11 cellular contexts compared by ENCODE assay signal in genomic region chr7:25031432-25031831, GRCh38. TPM values are rescaled to one million over a fixed set of nuclear protein-coding genes. Genes with fewer than 3 reads are reported as not detected.
A peak's percentile ranks its signal among the peaks of the same experiment; 100 is the strongest.
DNase-seq lines count a peak whose midpoint lies in the region; ATAC-seq and TF ChIP-seq lines count a peak whose summit lies in the region.
"Had no signal": no experiment of that assay in that cellular context is flagged by ENCODE, and none has a peak within 500 bp of the region (broad histone marks: within the 10 kb centered on the region; RNA-seq: fewer than 3 reads in every experiment).

No MANE protein-coding gene starts in this region.

- H3K27me3 Mint-ChIP-seq in Calu3 (ENCODE audit: unreplicated experiment), result no peaks in the 10 kb centered on the region
- H3K27me3 Mint-ChIP-seq: progenitor cell of endocrine pancreas had no signal

- H3K4me3 Mint-ChIP-seq in Calu3 (ENCODE audit: low read depth, unreplicated experiment), result peak overlapping the region; percentile 3

- H4K20me1 ChIP-seq in PC-9 (ENCODE audit: insufficient read depth), result no peaks in the 10 kb centered on the region

- CTCF ChIA-PET in Calu3 (lab: Charles Lee) (interaction anchor here (0.7 to 1.9 kb wide), 6 partner anchors 35 to 219 kb away, joined by 3 to 16 read pairs (median 6); partner anchors contain the start of gene OSBPL3), PC-9 (lab: Charles Lee) (interaction anchor here (0.7 to 1.7 kb wide), 4 partner anchors 40 to 211 kb away, joined by 3 to 11 read pairs (median 8); partner anchors contain the start of gene OSBPL3)

- H3K4me1 ChIP-seq in PC-9 (replicated peaks; ENCODE audit: insufficient read depth), result peaks cover 61% of the 10 kb centered on the region
- H3K4me1 ChIP-seq in psoas muscle, result no peaks in the 10 kb centered on the region
- peaks cover 24% of the 10 kb centered on the region for H3K4me1 ChIP-seq in effector memory CD4-positive, alpha-beta T cell (ENCODE audit: control insufficient read depth, insufficient read depth, low read length, poor library complexity, severe bottlenecking)

- H3K4me1 Mint-ChIP-seq in Calu3 (ENCODE audit: low read depth, unreplicated experiment), result peaks cover 69% of the 10 kb centered on the region

- H3K9me3 ChIP-seq in PC-9 (ENCODE audit: insufficient read depth, low read depth) (peaks cover 10% of the 10 kb centered on the region; the same call in 1 of the 2 replicates), psoas muscle (no peaks in the 10 kb centered on the region)
- H3K9me3 ChIP-seq in effector memory CD4-positive, alpha-beta T cell (ENCODE audit: control insufficient read depth, low read length), result no peaks in the 10 kb centered on the region

- WGBS in psoas muscle, 3 donors, result 93 to 100% (median 96%) methylated on average over 1 of the region's 1 CpG

- BruUV-seq in Calu3 (replicated peaks; lab: Mats Ljungman, UMichigan), result no TSS peak
- TSS peak; percentile 50 for BruUV-seq in PC-9 (replicated peaks; lab: Mats Ljungman, UMichigan)

- no peak overlapping the region for H3K4me3 ChIP-seq in PC-9
- H3K4me3 ChIP-seq in psoas muscle, result no peak overlapping the region
- no peak overlapping the region for H3K4me3 ChIP-seq in effector memory CD4-positive, alpha-beta T cell (ENCODE audit: insufficient read depth, low read depth, low read length, poor library complexity, severe bottlenecking)

- H3K36me3 ChIP-seq in PC-9 (ENCODE audit: low read depth) (no peaks in the 10 kb centered on the region; the same call in 1 of the 2 replicates), psoas muscle (ENCODE audit: insufficient read depth in 1 of 2, low read depth in 1 of 2) (no peaks in the 10 kb centered on the region)
- H3K36me3 ChIP-seq in effector memory CD4-positive, alpha-beta T cell (ENCODE audit: control insufficient read depth, insufficient read depth, low read length), result no peaks in the 10 kb centered on the region

- peak overlapping the region; percentile 35 for H3K4me2 ChIP-seq in PC-9

- no peaks in the 10 kb centered on the region for H3K79me2 ChIP-seq in PC-9 (ENCODE audit: low read depth)

- intact Hi-C loops in Calu3 (cut with micrococcal nuclease; ENCODE audit: unreplicated experiment) (loop anchor here (1.0 to 2.0 kb wide), 3 partner anchors 39 to 63 kb away; partner anchors contain the start of gene OSBPL3), PC-9 (cut with micrococcal nuclease; ENCODE audit: unreplicated experiment) (loop anchor here (1.0 to 2.0 kb wide), 4 partner anchors 38 to 125 kb away; partner anchors contain the start of gene OSBPL3), psoas muscle (cut with DNase I) (no loop called here)

- DNase-seq in Calu3, result peak; percentile 71
- peak; percentile 43 to 74 for DNase-seq in PC-9
- no peak for DNase-seq in SIG-M5 (lab: John Stamatoyannopoulos, UW)
- DNase-seq in psoas muscle, result no peak
- DNase-seq in effector memory CD4-positive, alpha-beta T cell, result no peak
- no peak for DNase-seq in DMS 273 treated with DMSO at 0.1 percent for 48 hours (lab: John Stamatoyannopoulos, UW)
- DNase-seq: activated gamma-delta T cell, NCI-H146 had no signal

- H3F3A ChIP-seq in PC-9 (ENCODE audit: insufficient read depth, low read depth), result peaks cover 45% of the 10 kb centered on the region

- H3K27ac Mint-ChIP-seq in Calu3 (ENCODE audit: unreplicated experiment), result peak overlapping the region; percentile 51
- H3K27ac Mint-ChIP-seq: progenitor cell of endocrine pancreas had no signal

- peaks cover 15% of the 10 kb centered on the region for H3K36me3 Mint-ChIP-seq in Calu3 (ENCODE audit: insufficient read depth, unreplicated experiment)

- no peaks in the 10 kb centered on the region for H3K27me3 ChIP-seq in PC-9 (ENCODE audit: insufficient read depth, low read depth)
- H3K27me3 ChIP-seq in psoas muscle (ENCODE audit: insufficient read depth in 3 of 3, low read length in 2 of 3), result no peaks in the 10 kb centered on the region
- no peaks in the 10 kb centered on the region for H3K27me3 ChIP-seq in effector memory CD4-positive, alpha-beta T cell (replicated peaks; ENCODE audit: control insufficient read depth, insufficient read depth, low read length, poor library complexity, severe bottlenecking)

- ATAC-seq in GM19372 (IDR thresholded peaks at IDR 0.05; ENCODE audit: low read depth, unreplicated experiment), result peak; percentile 34
- ATAC-seq in HG02938 (IDR thresholded peaks at IDR 0.05; ENCODE audit: unreplicated experiment), result peak; percentile 25
- no peak for ATAC-seq in psoas muscle

- H3K27ac ChIP-seq in PC-9, result peak overlapping the region; percentile 87
- H3K27ac ChIP-seq in psoas muscle, result no peak overlapping the region
- no peak overlapping the region for H3K27ac ChIP-seq in effector memory CD4-positive, alpha-beta T cell (ENCODE audit: insufficient read depth, low read length, poor library complexity, severe bottlenecking)

- H2AFZ ChIP-seq in PC-9, result no peak overlapping the region

- POLR2A ChIA-PET in PC-9 (lab: Charles Lee; ENCODE audit: unreplicated experiment), result interaction anchor here (0.7 to 2.2 kb wide), 2 partner anchors 50 to 1483 kb away, joined by 3 to 36 read pairs; partner anchors contain the start of gene OSBPL3

- H3K9me3 Mint-ChIP-seq in Calu3 (ENCODE audit: low read depth, unreplicated experiment), result peaks cover 9% of the 10 kb centered on the region

- TF ChIP-seq CTCF in Calu3 (IDR thresholded peaks at IDR 0.05; ENCODE audit: unreplicated experiment), result peak; percentile 50
- no peak; the same call in 1 of the 2 replicates for TF ChIP-seq CTCF in PC-9 (conservative IDR thresholded peaks at IDR 0.05)
- no peak for TF ChIP-seq CTCF in psoas muscle (IDR thresholded peaks at IDR 0.05)

- H3K9me2 ChIP-seq in PC-9 (ENCODE audit: insufficient read depth), result no peaks in the 10 kb centered on the region

RNA-seq across cellular contexts. Expression of gene OSBPL3, which starts 51.5 kb away (rescaled TPM):
- 124 and 136 TPM in 2 replicates for total RNA-seq in Calu3 (2022)
- total RNA-seq in PC-9 (2021), result 87.6 and 88.4 TPM in 2 replicates
- 1 to 10 TPM; 1.9 to 8.7 (median 3.8) TPM for total RNA-seq in psoas muscle
- polyA plus RNA-seq in psoas muscle, result 1 to 10 TPM; 4.2 to 6.2 (median 5.3) TPM

Comparison
In these comparisons a context has a peak if more than half of its experiments do, and no peak if none do; other contexts are left out.
1. DNase-seq: peak in Calu3 (single experiment) and PC-9 (2 of 2); none in SIG-M5 (single experiment), psoas muscle (0 of 2), effector memory CD4-positive, alpha-beta T cell (0 of 3) and DMS 273 treated with DMSO at 0.1 percent for 48 hours (single experiment).
2. ATAC-seq: peak in GM19372 (single experiment) and HG02938 (single experiment); none in psoas muscle (0 of 4).
3. intact Hi-C loops: an anchor here in Calu3 (1.0 to 2.0 kb wide) and PC-9 (1.0 to 2.0 kb wide); none called in psoas muscle.